In genomic region chr14:77181603-77182437, GRCh38 we compare ENCODE assay signal across 1 cellular context.
TF ChIP-seq lines count a peak whose summit lies in the region.

A gene with protein sequence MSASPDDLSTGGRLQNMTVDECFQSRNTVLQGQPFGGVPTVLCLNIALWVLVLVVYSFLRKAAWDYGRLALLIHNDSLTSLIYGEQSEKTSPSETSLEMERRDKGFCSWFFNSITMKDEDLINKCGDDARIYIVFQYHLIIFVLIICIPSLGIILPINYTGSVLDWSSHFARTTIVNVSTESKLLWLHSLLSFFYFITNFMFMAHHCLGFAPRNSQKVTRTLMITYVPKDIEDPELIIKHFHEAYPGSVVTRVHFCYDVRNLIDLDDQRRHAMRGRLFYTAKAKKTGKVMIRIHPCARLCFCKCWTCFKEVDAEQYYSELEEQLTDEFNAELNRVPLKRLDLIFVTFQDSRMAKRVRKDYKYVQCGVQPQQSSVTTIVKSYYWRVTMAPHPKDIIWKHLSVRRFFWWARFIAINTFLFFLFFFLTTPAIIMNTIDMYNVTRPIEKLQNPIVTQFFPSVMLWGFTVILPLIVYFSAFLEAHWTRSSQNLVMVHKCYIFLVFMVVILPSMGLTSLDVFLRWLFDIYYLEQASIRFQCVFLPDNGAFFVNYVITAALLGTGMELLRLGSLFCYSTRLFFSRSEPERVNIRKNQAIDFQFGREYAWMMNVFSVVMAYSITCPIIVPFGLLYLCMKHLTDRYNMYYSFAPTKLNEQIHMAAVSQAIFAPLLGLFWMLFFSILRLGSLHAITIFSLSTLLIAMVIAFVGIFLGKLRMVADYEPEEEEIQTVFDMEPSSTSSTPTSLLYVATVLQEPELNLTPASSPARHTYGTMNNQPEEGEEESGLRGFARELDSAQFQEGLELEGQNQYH (plus strand): TSS chr14:77181798. CDS start chr14:77218814, 37,016 bp downstream.

TF ChIP-seq in Ishikawa, 13 proteins besides CTCF, POLR2A, EP300 and RAD21 (continued from another document):
- TF ChIP-seq, protein P1, sequence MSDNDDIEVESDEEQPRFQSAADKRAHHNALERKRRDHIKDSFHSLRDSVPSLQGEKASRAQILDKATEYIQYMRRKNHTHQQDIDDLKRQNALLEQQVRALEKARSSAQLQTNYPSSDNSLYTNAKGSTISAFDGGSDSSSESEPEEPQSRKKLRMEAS (IDR thresholded peaks at IDR 0.05), result peak; percentile 66
- TF ChIP-seq FOXM1 (IDR thresholded peaks at IDR 0.05; ENCODE audit: borderline replicate concordance, low read depth), result no peak
